In the genomic region with DNA sequence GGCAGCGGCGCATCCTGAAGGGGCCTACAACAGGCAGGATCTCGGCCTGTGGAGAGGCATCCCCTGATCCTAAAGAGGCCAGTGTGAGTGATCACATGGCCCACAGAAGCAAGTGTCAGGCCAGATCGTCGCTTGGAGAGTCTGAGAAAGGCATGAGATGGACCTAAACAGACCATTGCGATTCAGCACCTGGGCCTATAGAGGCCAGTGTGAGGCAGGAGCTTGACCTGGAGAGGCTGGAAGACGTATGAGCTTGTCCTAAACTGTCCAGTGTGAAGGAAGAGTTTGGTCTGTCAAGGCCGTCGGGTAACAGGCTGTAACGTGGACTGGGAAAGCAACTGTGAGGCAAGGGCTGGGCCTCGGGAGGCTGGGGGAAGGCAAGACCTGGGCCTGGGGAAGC, we compare ENCODE assay signal across 19 cellular contexts.
"Had no signal": no experiment of that assay in that cellular context is flagged by ENCODE, and none has a peak within 500 bp of the region (broad histone marks: within the 10 kb centered on the region; RNA-seq: fewer than 3 reads in every experiment).

No MANE protein-coding gene starts in this region.

- H3K36me3 ChIP-seq: ovary had no signal

- H3K4me1 ChIP-seq: gastroesophageal sphincter, tibial artery, upper lobe of left lung, vagina had no signal

- H3K27me3 Mint-ChIP-seq: dendritic cell treated with granulocyte-macrophage colony-stimulating factor and Interleukin-4, amounts not matched to agents 40 ng/mL and 50 ng/mL, for 4 days; effector memory CD8-positive, alpha-beta T cell; naive thymus-derived CD4-positive, alpha-beta T cell; stimulated activated memory B cell treated with anti-CD40 and anti-IgM and Interleukin-4, amounts not matched to agents 10 μg/mL and 1 μg/mL and 100 μg/mL, for 72 hours; stimulated activated naive CD8-positive, alpha-beta T cell treated with anti-CD3 and anti-CD28 coated beads, Interleukin-15, Interleukin-2, amounts not matched to agents 100 ng/mL and 50 ng/mL, for 24 hours had no signal

- H3K27ac Mint-ChIP-seq: dendritic cell treated with granulocyte-macrophage colony-stimulating factor and Interleukin-4, amounts not matched to agents 40 ng/mL and 50 ng/mL, for 4 days; naive thymus-derived CD4-positive, alpha-beta T cell; stimulated activated memory B cell treated with anti-CD40 and anti-IgM and Interleukin-4, amounts not matched to agents 10 μg/mL and 1 μg/mL and 100 μg/mL, for 72 hours; stimulated activated naive CD8-positive, alpha-beta T cell treated with anti-CD3 and anti-CD28 coated beads, Interleukin-15, Interleukin-2, amounts not matched to agents 100 ng/mL and 50 ng/mL, for 24 hours had no signal

- DNase-seq: effector memory CD8-positive, alpha-beta T cell; esophagus squamous epithelium; foreskin fibroblast; glutamatergic neuron; islet precursor cell; mammary epithelial cell; naive thymus-derived CD4-positive, alpha-beta T cell; nucleus accumbens; ovary; stimulated activated CD4-positive, alpha-beta T cell treated with anti-CD3 and anti-CD28 coated beads, Interleukin-4, amount 100 ng/mL, for 1 hour; stimulated activated CD8-positive, alpha-beta memory T cell treated with anti-CD3 and anti-CD28 coated beads, Interleukin-4, amount 100 ng/mL, for 48 hours; tibial artery had no signal

- H3K27me3 ChIP-seq: esophagus squamous epithelium, gastroesophageal sphincter, ovary, tibial artery, upper lobe of left lung, vagina had no signal

- H3K27ac ChIP-seq: esophagus squamous epithelium, gastroesophageal sphincter, ovary, tibial artery, upper lobe of left lung, vagina had no signal

- H3K9me3 ChIP-seq: vagina had no signal

- H3K4me3 ChIP-seq: esophagus squamous epithelium, gastroesophageal sphincter, ovary, tibial artery, upper lobe of left lung, vagina had no signal

- ATAC-seq: effector memory CD8-positive, alpha-beta T cell; gastroesophageal sphincter; left lobe of liver; naive thymus-derived CD4-positive, alpha-beta T cell had no signal

- H3K9me3 Mint-ChIP-seq: effector memory CD8-positive, alpha-beta T cell had no signal

- H3K4me3 Mint-ChIP-seq: dendritic cell treated with granulocyte-macrophage colony-stimulating factor and Interleukin-4, amounts not matched to agents 40 ng/mL and 50 ng/mL, for 4 days; effector memory CD8-positive, alpha-beta T cell; naive thymus-derived CD4-positive, alpha-beta T cell; stimulated activated memory B cell treated with anti-CD40 and anti-IgM and Interleukin-4, amounts not matched to agents 10 μg/mL and 1 μg/mL and 100 μg/mL, for 72 hours; stimulated activated naive CD8-positive, alpha-beta T cell treated with anti-CD3 and anti-CD28 coated beads, Interleukin-15, Interleukin-2, amounts not matched to agents 100 ng/mL and 50 ng/mL, for 24 hours had no signal
